Comparison of ENCODE assay signal across 1 cellular context in the genomic region with DNA sequence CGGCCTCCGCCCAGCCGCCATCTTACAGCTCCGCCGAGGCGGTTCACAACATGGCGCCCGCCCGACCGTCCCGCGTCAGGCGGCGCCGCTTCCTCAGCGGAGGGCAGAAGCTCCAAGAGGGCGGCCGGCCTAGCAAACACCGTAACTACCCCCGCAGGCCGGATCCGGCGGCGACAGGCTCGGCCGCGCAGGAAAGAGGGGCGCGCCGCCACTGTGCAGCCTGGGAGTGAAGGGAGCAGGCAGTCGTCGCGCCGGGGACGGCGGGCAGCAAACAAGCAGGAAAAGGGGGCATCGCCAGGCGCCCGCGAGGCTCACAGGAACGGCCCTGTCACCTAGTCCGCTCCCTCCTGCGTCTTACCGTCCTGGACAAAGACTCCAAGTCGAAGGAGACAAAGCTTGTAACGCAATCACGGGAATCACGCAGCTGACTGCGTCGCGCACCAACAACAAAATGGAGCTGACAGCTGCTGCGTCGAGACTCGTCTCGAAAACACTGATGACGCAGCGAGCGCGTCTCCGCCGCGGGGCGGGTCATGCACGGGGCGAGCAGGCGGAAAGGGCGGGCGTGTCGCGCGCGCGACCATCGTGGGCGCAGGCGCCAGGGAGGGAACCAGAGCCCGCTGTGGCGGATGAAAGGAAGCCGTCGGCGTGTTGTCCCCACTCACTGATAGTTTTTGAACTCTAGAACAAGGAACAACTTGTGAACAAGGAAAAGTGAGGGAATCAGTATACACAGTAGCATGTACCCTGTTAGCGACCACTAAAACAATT.
A peak's percentile ranks its signal among the peaks of the same experiment; 100 is the strongest.
TF ChIP-seq lines count a peak whose summit lies in the region.

A gene (minus strand): TSS at position 453 of the 771 bp plus-strand sequence. CDS start 2,796 bp downstream, outside the sequence.

TF ChIP-seq in K562, 482 proteins besides CTCF, POLR2A, EP300 and RAD21 (continued from another document and continues in another):
- TF ChIP-seq, protein P1, sequence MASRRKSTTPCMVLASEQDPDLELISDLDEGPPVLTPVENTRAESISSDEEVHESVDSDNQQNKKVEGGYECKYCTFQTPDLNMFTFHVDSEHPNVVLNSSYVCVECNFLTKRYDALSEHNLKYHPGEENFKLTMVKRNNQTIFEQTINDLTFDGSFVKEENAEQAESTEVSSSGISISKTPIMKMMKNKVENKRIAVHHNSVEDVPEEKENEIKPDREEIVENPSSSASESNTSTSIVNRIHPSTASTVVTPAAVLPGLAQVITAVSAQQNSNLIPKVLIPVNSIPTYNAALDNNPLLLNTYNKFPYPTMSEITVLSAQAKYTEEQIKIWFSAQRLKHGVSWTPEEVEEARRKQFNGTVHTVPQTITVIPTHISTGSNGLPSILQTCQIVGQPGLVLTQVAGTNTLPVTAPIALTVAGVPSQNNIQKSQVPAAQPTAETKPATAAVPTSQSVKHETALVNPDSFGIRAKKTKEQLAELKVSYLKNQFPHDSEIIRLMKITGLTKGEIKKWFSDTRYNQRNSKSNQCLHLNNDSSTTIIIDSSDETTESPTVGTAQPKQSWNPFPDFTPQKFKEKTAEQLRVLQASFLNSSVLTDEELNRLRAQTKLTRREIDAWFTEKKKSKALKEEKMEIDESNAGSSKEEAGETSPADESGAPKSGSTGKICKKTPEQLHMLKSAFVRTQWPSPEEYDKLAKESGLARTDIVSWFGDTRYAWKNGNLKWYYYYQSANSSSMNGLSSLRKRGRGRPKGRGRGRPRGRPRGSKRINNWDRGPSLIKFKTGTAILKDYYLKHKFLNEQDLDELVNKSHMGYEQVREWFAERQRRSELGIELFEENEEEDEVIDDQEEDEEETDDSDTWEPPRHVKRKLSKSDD (conservative IDR thresholded peaks at IDR 0.05; ENCODE audit: low read length): no peak
- TF ChIP-seq CBFA2T2 (conservative IDR thresholded peaks at IDR 0.05): no peak
- TF ChIP-seq RNF2 (IDR thresholded peaks at IDR 0.05): peak; percentile 19; the same call in 1 of the 2 replicates
- peak; percentile 78 for TF ChIP-seq SMAD4 (CRISPR knock-in tag; conservative IDR thresholded peaks at IDR 0.05)
- TF ChIP-seq FUS (optimal IDR thresholded peaks at IDR 0.05; ENCODE audit: low read depth, low read length): no peak
- no peak for TF ChIP-seq ZFP36 (IDR thresholded peaks at IDR 0.05; ENCODE audit: low read depth, low read length, partially characterized antibody)
- no peak for TF ChIP-seq KLF6 (CRISPR knock-in tag; IDR thresholded peaks at IDR 0.05; ENCODE audit: borderline replicate concordance)
- TF ChIP-seq ZNF140 (CRISPR knock-in tag; IDR thresholded peaks at IDR 0.05): no peak
- TF ChIP-seq DIDO1 (tag; IDR thresholded peaks at IDR 0.05; ENCODE audit: low read depth): no peak
- peak; percentile 38 for TF ChIP-seq SAP30 (IDR thresholded peaks at IDR 0.05; ENCODE audit: borderline replicate concordance, insufficient read depth, low read depth, low read length, poor library complexity, severe bottlenecking)
- TF ChIP-seq, protein P2, sequence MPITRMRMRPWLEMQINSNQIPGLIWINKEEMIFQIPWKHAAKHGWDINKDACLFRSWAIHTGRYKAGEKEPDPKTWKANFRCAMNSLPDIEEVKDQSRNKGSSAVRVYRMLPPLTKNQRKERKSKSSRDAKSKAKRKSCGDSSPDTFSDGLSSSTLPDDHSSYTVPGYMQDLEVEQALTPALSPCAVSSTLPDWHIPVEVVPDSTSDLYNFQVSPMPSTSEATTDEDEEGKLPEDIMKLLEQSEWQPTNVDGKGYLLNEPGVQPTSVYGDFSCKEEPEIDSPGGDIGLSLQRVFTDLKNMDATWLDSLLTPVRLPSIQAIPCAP (CRISPR knock-in tag; IDR thresholded peaks at IDR 0.05; ENCODE audit: borderline replicate concordance): no peak
- TF ChIP-seq NR2C2 (CRISPR knock-in tag; IDR thresholded peaks at IDR 0.05): peak; percentile 66; the same call in 1 of the 2 replicates
- TF ChIP-seq NR2C2 (tag; IDR thresholded peaks at IDR 0.05): peak; percentile 73
- TF ChIP-seq, protein P3, sequence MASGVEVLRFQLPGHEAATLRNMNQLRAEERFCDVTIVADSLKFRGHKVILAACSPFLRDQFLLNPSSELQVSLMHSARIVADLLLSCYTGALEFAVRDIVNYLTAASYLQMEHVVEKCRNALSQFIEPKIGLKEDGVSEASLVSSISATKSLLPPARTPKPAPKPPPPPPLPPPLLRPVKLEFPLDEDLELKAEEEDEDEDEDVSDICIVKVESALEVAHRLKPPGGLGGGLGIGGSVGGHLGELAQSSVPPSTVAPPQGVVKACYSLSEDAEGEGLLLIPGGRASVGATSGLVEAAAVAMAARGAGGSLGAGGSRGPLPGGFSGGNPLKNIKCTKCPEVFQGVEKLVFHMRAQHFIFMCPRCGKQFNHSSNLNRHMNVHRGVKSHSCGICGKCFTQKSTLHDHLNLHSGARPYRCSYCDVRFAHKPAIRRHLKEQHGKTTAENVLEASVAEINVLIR (CRISPR knock-in tag; IDR thresholded peaks at IDR 0.05): peak; percentile 75
- TF ChIP-seq ZFPM2 (CRISPR knock-in tag; IDR thresholded peaks at IDR 0.05): no peak
- 0 out of 2 replicates have a peak, but pooled peaks have one; percentile 34 for TF ChIP-seq SIN3B (IDR thresholded peaks at IDR 0.05; ENCODE audit: low read depth)
- TF ChIP-seq DMBX1 (CRISPR knock-in tag; IDR thresholded peaks at IDR 0.05; ENCODE audit: borderline replicate concordance): peak; percentile 38; the same call in 1 of the 2 replicates
- TF ChIP-seq SRSF9 (IDR thresholded peaks at IDR 0.05; ENCODE audit: borderline replicate concordance, low read depth, low read length): no peak
- 0 out of 2 replicates have a peak, but pooled peaks have one; percentile 51 for TF ChIP-seq ZNF584 (CRISPR knock-in tag; IDR thresholded peaks at IDR 0.05; ENCODE audit: low read depth)
- TF ChIP-seq, protein P4, sequence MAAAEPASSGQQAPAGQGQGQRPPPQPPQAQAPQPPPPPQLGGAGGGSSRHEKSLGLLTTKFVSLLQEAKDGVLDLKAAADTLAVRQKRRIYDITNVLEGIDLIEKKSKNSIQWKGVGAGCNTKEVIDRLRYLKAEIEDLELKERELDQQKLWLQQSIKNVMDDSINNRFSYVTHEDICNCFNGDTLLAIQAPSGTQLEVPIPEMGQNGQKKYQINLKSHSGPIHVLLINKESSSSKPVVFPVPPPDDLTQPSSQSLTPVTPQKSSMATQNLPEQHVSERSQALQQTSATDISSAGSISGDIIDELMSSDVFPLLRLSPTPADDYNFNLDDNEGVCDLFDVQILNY (CRISPR knock-in tag; IDR thresholded peaks at IDR 0.05): no peak
- peak; percentile 90 for TF ChIP-seq CCNT2 (IDR thresholded peaks at IDR 0.05; ENCODE audit: borderline replicate concordance, extremely low read depth, insufficient read length, low read depth, low read length)
- no peak for TF ChIP-seq SAFB2 (IDR thresholded peaks at IDR 0.05; ENCODE audit: borderline replicate concordance, low read depth, low read length, severe bottlenecking)
- 0 out of 2 replicates have a peak, but pooled peaks have one; percentile 40 for TF ChIP-seq NFIC (IDR thresholded peaks at IDR 0.05)
- no peak for TF ChIP-seq MTA2 (IDR thresholded peaks at IDR 0.05; ENCODE audit: low read depth)
- TF ChIP-seq, protein P5, sequence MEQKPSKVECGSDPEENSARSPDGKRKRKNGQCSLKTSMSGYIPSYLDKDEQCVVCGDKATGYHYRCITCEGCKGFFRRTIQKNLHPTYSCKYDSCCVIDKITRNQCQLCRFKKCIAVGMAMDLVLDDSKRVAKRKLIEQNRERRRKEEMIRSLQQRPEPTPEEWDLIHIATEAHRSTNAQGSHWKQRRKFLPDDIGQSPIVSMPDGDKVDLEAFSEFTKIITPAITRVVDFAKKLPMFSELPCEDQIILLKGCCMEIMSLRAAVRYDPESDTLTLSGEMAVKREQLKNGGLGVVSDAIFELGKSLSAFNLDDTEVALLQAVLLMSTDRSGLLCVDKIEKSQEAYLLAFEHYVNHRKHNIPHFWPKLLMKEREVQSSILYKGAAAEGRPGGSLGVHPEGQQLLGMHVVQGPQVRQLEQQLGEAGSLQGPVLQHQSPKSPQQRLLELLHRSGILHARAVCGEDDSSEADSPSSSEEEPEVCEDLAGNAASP (IDR thresholded peaks at IDR 0.05): no peak
- no peak for TF ChIP-seq DDX20 (tag; IDR thresholded peaks at IDR 0.05; ENCODE audit: low read depth)
- no peak for TF ChIP-seq ZNF707 (CRISPR knock-in tag; conservative IDR thresholded peaks at IDR 0.05)
- peak; percentile 41 for TF ChIP-seq MYC (IDR thresholded peaks at IDR 0.05; ENCODE audit: low read depth, low read length)
- peak; percentile 15; the same call in 1 of the 2 replicates for TF ChIP-seq MYC (CRISPR knock-in tag; IDR thresholded peaks at IDR 0.05; ENCODE audit: borderline replicate concordance, low read depth)
- TF ChIP-seq U2AF2 (optimal IDR thresholded peaks at IDR 0.05; ENCODE audit: low read depth, low read length): no peak
- TF ChIP-seq, protein P6, sequence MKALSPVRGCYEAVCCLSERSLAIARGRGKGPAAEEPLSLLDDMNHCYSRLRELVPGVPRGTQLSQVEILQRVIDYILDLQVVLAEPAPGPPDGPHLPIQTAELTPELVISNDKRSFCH (CRISPR knock-in tag; IDR thresholded peaks at IDR 0.05): no peak
- TF ChIP-seq, protein P6 (tag; IDR thresholded peaks at IDR 0.05): peak; percentile 77
- peak; percentile 63 for TF ChIP-seq CTBP1 (IDR thresholded peaks at IDR 0.05; ENCODE audit: borderline replicate concordance)
- TF ChIP-seq BHLHE40 (IDR thresholded peaks at IDR 0.05; ENCODE audit: low read length): peak; percentile 82
- TF ChIP-seq KHSRP (IDR thresholded peaks at IDR 0.05): 0 out of 2 replicates have a peak, but pooled peaks have one; percentile 40
- no peak for TF ChIP-seq SPI1 (IDR thresholded peaks at IDR 0.05; ENCODE audit: borderline replicate concordance, low read depth, low read length)
- TF ChIP-seq NBN (IDR thresholded peaks at IDR 0.05; ENCODE audit: low read depth): no peak
- TF ChIP-seq NFIX (CRISPR knock-in tag; IDR thresholded peaks at IDR 0.05; ENCODE audit: low read depth): no peak
- peak; percentile 99 for TF ChIP-seq KAT7 (CRISPR knock-in tag; IDR thresholded peaks at IDR 0.05; ENCODE audit: borderline replicate concordance)
- no peak for TF ChIP-seq ARID2 (IDR thresholded peaks at IDR 0.05)
- TF ChIP-seq, protein P7, sequence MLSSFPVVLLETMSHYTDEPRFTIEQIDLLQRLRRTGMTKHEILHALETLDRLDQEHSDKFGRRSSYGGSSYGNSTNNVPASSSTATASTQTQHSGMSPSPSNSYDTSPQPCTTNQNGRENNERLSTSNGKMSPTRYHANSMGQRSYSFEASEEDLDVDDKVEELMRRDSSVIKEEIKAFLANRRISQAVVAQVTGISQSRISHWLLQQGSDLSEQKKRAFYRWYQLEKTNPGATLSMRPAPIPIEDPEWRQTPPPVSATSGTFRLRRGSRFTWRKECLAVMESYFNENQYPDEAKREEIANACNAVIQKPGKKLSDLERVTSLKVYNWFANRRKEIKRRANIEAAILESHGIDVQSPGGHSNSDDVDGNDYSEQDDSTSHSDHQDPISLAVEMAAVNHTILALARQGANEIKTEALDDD (IDR thresholded peaks at IDR 0.05): no peak
- TF ChIP-seq POLR2B (IDR thresholded peaks at IDR 0.05; ENCODE audit: low read depth, partially characterized antibody): peak; percentile 95
- TF ChIP-seq ZNF764 (CRISPR knock-in tag; IDR thresholded peaks at IDR 0.05; ENCODE audit: low read depth): no peak
- no peak for TF ChIP-seq ZNF121 (CRISPR knock-in tag; conservative IDR thresholded peaks at IDR 0.05)
- no peak for TF ChIP-seq NR3C1 (CRISPR knock-in tag; IDR thresholded peaks at IDR 0.05)
- TF ChIP-seq HNRNPLL (IDR thresholded peaks at IDR 0.05; ENCODE audit: low read depth, low read length, poor library complexity, severe bottlenecking): peak; percentile 65
- peak; percentile 95 for TF ChIP-seq POLR2H (tag; IDR thresholded peaks at IDR 0.05; ENCODE audit: low read depth)
- TF ChIP-seq ZNF444 (CRISPR knock-in tag; IDR thresholded peaks at IDR 0.05): no peak
- 0 out of 2 replicates have a peak, but pooled peaks have one; percentile 7 for TF ChIP-seq ARID1B (IDR thresholded peaks at IDR 0.05)
- TF ChIP-seq, protein P8, sequence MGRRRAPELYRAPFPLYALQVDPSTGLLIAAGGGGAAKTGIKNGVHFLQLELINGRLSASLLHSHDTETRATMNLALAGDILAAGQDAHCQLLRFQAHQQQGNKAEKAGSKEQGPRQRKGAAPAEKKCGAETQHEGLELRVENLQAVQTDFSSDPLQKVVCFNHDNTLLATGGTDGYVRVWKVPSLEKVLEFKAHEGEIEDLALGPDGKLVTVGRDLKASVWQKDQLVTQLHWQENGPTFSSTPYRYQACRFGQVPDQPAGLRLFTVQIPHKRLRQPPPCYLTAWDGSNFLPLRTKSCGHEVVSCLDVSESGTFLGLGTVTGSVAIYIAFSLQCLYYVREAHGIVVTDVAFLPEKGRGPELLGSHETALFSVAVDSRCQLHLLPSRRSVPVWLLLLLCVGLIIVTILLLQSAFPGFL (CRISPR knock-in tag; IDR thresholded peaks at IDR 0.05): 0 out of 2 replicates have a peak, but pooled peaks have one; percentile 10
- TF ChIP-seq TAF1 (IDR thresholded peaks at IDR 0.05; ENCODE audit: control insufficient read depth, extremely low read depth, insufficient read depth, low read length, severe bottlenecking): peak; percentile 78
- TF ChIP-seq, protein P9, sequence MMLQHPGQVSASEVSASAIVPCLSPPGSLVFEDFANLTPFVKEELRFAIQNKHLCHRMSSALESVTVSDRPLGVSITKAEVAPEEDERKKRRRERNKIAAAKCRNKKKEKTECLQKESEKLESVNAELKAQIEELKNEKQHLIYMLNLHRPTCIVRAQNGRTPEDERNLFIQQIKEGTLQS (IDR thresholded peaks at IDR 0.05): peak; percentile 60; the same call in 1 of the 2 replicates
- TF ChIP-seq, protein P9 (CRISPR knock-in tag; conservative IDR thresholded peaks at IDR 0.05): peak; percentile 48; the same call in 1 of the 2 replicates
- TF ChIP-seq TEAD1 (CRISPR knock-in tag; IDR thresholded peaks at IDR 0.05): peak in 1 of 2 experiments; percentile 60; a peak in 1 of 4 replicates
- no peak for TF ChIP-seq ZSCAN32 (CRISPR knock-in tag; IDR thresholded peaks at IDR 0.05)
- no peak for TF ChIP-seq ZNF197 (CRISPR knock-in tag; IDR thresholded peaks at IDR 0.05; ENCODE audit: low read depth)
- TF ChIP-seq RBM22 (IDR thresholded peaks at IDR 0.05; ENCODE audit: low read depth, low read length, poor library complexity, severe bottlenecking): peak; percentile 89
